38 cellular contexts compared by ENCODE assay signal in the genomic region with DNA sequence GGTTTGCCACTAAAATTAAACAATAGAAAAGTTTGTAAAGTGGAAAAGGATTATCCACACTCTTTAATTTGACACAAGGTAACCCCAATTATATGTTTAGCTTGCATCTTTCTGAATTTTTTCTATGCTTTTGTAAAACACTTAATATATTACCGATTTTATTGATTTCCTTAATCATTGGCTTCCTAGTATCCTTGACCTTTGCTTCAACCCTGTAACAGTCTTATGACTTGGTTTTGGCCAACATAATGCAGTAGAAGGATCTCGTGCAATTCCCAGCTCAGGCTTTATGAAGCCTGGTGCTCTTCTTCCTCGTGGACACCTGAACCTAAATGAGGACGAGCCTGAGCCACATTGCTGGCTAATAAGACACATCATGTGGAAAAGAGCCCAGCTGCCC. TPM values are rescaled to one million over a fixed set of nuclear protein-coding genes. Genes with fewer than 3 reads are reported as not detected.
"Had no signal": no experiment of that assay in that cellular context is flagged by ENCODE, and none has a peak within 500 bp of the region (broad histone marks: within the 10 kb centered on the region; RNA-seq: fewer than 3 reads in every experiment).

No MANE protein-coding gene starts in this region.

- H3K27ac Mint-ChIP-seq: activated B cell treated with CpG ODN at 0.5 μM for 24 hours; activated CD4-positive, alpha-beta memory T cell treated with anti-CD3 and anti-CD28 coated beads for 36 hours; activated CD4-positive, alpha-beta T cell treated with anti-CD3 and anti-CD28 coated beads, Interleukin-2, amount 10 ng/mL, durations not matched to agents 24 days and 14 days; activated CD8-positive, alpha-beta T cell treated with anti-CD3 and anti-CD28 coated beads for 36 hours; activated naive CD4-positive, alpha-beta T cell treated with anti-CD3 and anti-CD28 coated beads, Interleukin-2, amount 10 ng/mL, durations not matched to agents 7 days and 5 days; activated naive CD4-positive, alpha-beta T cell treated with anti-CD3 and anti-CD28 coated beads, Interleukin-2, amount 50 U/mL, for 24 hours; activated naive CD8-positive, alpha-beta T cell; activated naive CD8-positive, alpha-beta T cell treated with anti-CD3 and anti-CD28 coated beads, Interleukin-2, amount 10 ng/mL, durations not matched to agents 7 days and 5 days; activated naive CD8-positive, alpha-beta T cell treated with anti-CD3 and anti-CD28 coated beads, Interleukin-2, amount 50 U/mL, for 24 hours; activated T-helper 2 cell treated with anti-CD3 and anti-CD28 coated beads, Interferon-gamma antibody, Interleukin-2, Interleukin-4, amounts not matched to agents 10 μg/mL and 5 μg/mL and 100 μg/mL, durations not matched to agents 14 hours and 24 hours and 36 hours; brain; T-helper 1 cell treated with Interleukin-12 subunit alpha and Interleukin-12 subunit beta and Interleukin-4 antibody, amounts not matched to agents 30 μg/mL and 1 μg/mL, for 36 hours; T-helper 2 cell treated with Interferon-gamma antibody and Interleukin-4, amounts not matched to agents 5 μg/mL and 100 μg/mL, for 36 hours had no signal

- DNase-seq: activated B cell treated with CpG ODN at 0.5 μM for 24 hours; activated CD4-positive, alpha-beta memory T cell treated with anti-CD3 and anti-CD28 coated beads for 36 hours; activated CD4-positive, alpha-beta T cell treated with anti-CD3 and anti-CD28 coated beads for 4 hours; activated CD4-positive, alpha-beta T cell treated with anti-CD3 and anti-CD28 coated beads, Interleukin-2, amount 10 ng/mL, durations not matched to agents 24 days and 14 days; activated CD4-positive, alpha-beta T cell treated with anti-CD3 and anti-CD28 coated beads, Interleukin-2, amount 50 U/mL, for 1 hour; activated CD4-positive, alpha-beta T cell treated with anti-CD3 and anti-CD28 coated beads, Interleukin-2, amount 50 U/mL, for 4 hours; activated CD4-positive, CD25-positive, alpha-beta regulatory T cell treated with anti-CD3 and anti-CD28 coated beads, Interleukin-2, amount 50 U/mL, for 72 hours; activated CD8-positive, alpha-beta memory T cell treated with anti-CD3 and anti-CD28 coated beads, Interleukin-2, amount 50 U/mL, for 4 hours; activated CD8-positive, alpha-beta T cell treated with anti-CD3 and anti-CD28 coated beads for 36 hours; activated effector memory CD4-positive, alpha-beta T cell treated with Interleukin-2 at 50 U/mL for 16 hours; activated gamma-delta T cell; activated naive CD4-positive, alpha-beta T cell treated with anti-CD3 and anti-CD28 coated beads, Interleukin-2, amount 10 ng/mL, durations not matched to agents 7 days and 5 days; activated naive CD4-positive, alpha-beta T cell treated with Interleukin-2 at 50 U/mL for 16 hours; activated naive CD8-positive, alpha-beta T cell treated with anti-CD3 and anti-CD28 coated beads, Interleukin-2, amount 10 ng/mL, durations not matched to agents 7 days and 5 days; activated naive CD8-positive, alpha-beta T cell treated with anti-CD3 and anti-CD28 coated beads, Interleukin-2, amount 50 U/mL, for 24 hours; activated T-cell treated with anti-CD3 and anti-CD28 coated beads for 4 hours; activated T-cell treated with anti-CD3 and anti-CD28 coated beads, Interleukin-2, amount 50 U/mL, for 1 hour; activated T-cell treated with anti-CD3 and anti-CD28 coated beads, Interleukin-2, amount 50 U/mL, for 4 hours; amygdala; anterior cingulate cortex; cerebellar nuclear complex; T-helper 1 cell; T-helper 2 cell; T-helper 9 cell had no signal

- H3K36me3 Mint-ChIP-seq: activated naive CD4-positive, alpha-beta T cell treated with anti-CD3 and anti-CD28 coated beads, Interleukin-2, amount 10 ng/mL, durations not matched to agents 7 days and 5 days; activated naive CD8-positive, alpha-beta T cell; brain had no signal

- H3K36me3 ChIP-seq: ascending aorta, cardiac muscle cell had no signal

- H3K4me1 ChIP-seq: ascending aorta had no signal

- H3K9me3 Mint-ChIP-seq: activated naive CD4-positive, alpha-beta T cell treated with anti-CD3 and anti-CD28 coated beads, Interleukin-2, amount 50 U/mL, for 24 hours; activated T-helper 2 cell treated with anti-CD3 and anti-CD28 coated beads, Interferon-gamma antibody, Interleukin-2, Interleukin-4, amounts not matched to agents 10 μg/mL and 5 μg/mL and 100 μg/mL, durations not matched to agents 14 hours and 24 hours and 36 hours; central memory CD8-positive, alpha-beta T cell had no signal

- H3K4me3 ChIP-seq: ascending aorta, cardiac muscle cell had no signal

- ATAC-seq: activated CD8-positive, alpha-beta T cell treated with anti-CD3 and anti-CD28 coated beads for 36 hours; activated naive CD8-positive, alpha-beta T cell treated with anti-CD3 and anti-CD28 coated beads, Interleukin-2, amount 50 U/mL, for 24 hours; activated T-cell treated with anti-CD3 and anti-CD28 coated beads, Interleukin-2, amount 50 U/mL, for 4 hours had no signal

- H3K27me3 Mint-ChIP-seq: activated B cell treated with CpG ODN at 0.5 μM for 24 hours; activated CD4-positive, alpha-beta memory T cell treated with anti-CD3 and anti-CD28 coated beads for 36 hours; activated CD8-positive, alpha-beta T cell treated with anti-CD3 and anti-CD28 coated beads for 36 hours; activated naive CD4-positive, alpha-beta T cell treated with anti-CD3 and anti-CD28 coated beads, Interleukin-2, amount 10 ng/mL, durations not matched to agents 7 days and 5 days; activated naive CD4-positive, alpha-beta T cell treated with anti-CD3 and anti-CD28 coated beads, Interleukin-2, amount 50 U/mL, for 24 hours; activated naive CD8-positive, alpha-beta T cell; activated naive CD8-positive, alpha-beta T cell treated with anti-CD3 and anti-CD28 coated beads, Interleukin-2, amount 50 U/mL, for 24 hours; central memory CD8-positive, alpha-beta T cell had no signal

- H3K27me3 ChIP-seq: ascending aorta, cardiac muscle cell had no signal

- H3K4me3 Mint-ChIP-seq: activated B cell treated with CpG ODN at 0.5 μM for 24 hours; activated CD4-positive, alpha-beta memory T cell treated with anti-CD3 and anti-CD28 coated beads for 36 hours; activated CD4-positive, alpha-beta T cell treated with anti-CD3 and anti-CD28 coated beads, Interleukin-2, amount 10 ng/mL, durations not matched to agents 24 days and 14 days; activated CD8-positive, alpha-beta T cell treated with anti-CD3 and anti-CD28 coated beads for 36 hours; activated naive CD4-positive, alpha-beta T cell treated with anti-CD3 and anti-CD28 coated beads, Interleukin-2, amount 10 ng/mL, durations not matched to agents 7 days and 5 days; activated naive CD4-positive, alpha-beta T cell treated with anti-CD3 and anti-CD28 coated beads, Interleukin-2, amount 50 U/mL, for 24 hours; activated naive CD8-positive, alpha-beta T cell; activated naive CD8-positive, alpha-beta T cell treated with anti-CD3 and anti-CD28 coated beads, Interleukin-2, amount 10 ng/mL, durations not matched to agents 7 days and 5 days; activated naive CD8-positive, alpha-beta T cell treated with anti-CD3 and anti-CD28 coated beads, Interleukin-2, amount 50 U/mL, for 24 hours; activated T-cell treated with anti-CD3 and anti-CD28 coated beads, Interleukin-2, amount 50 U/mL, for 4 hours; brain; central memory CD8-positive, alpha-beta T cell; T-helper 1 cell treated with Interleukin-12 subunit alpha and Interleukin-12 subunit beta and Interleukin-4 antibody, amounts not matched to agents 30 μg/mL and 1 μg/mL, for 36 hours; T-helper 2 cell treated with Interferon-gamma antibody and Interleukin-4, amounts not matched to agents 5 μg/mL and 100 μg/mL, for 36 hours had no signal

- H3K4me1 Mint-ChIP-seq: activated B cell treated with CpG ODN at 0.5 μM for 24 hours; activated CD4-positive, alpha-beta T cell treated with anti-CD3 and anti-CD28 coated beads, Interleukin-2, amount 10 ng/mL, durations not matched to agents 24 days and 14 days; activated naive CD8-positive, alpha-beta T cell treated with anti-CD3 and anti-CD28 coated beads, Interleukin-2, amount 50 U/mL, for 24 hours; brain had no signal

- H3K27ac ChIP-seq: ascending aorta, cardiac muscle cell, VCaP had no signal

- FAIRE-seq: bronchial epithelial cell, TTC549 had no signal

RNA-seq across cellular contexts. Expression of a gene that starts 23.6 kb away (rescaled TPM):
- total RNA-seq: cardiac muscle cell had no signal

RNA-seq across cellular contexts. Expression of a gene that starts 31.0 kb away (rescaled TPM):
- total RNA-seq: activated B cell treated with CpG ODN at 0.5 μM for 24 hours; activated CD4-positive, alpha-beta memory T cell treated with anti-CD3 and anti-CD28 coated beads for 36 hours; activated CD4-positive, alpha-beta T cell treated with anti-CD3 and anti-CD28 coated beads, Interleukin-2, amount 10 ng/mL, durations not matched to agents 24 days and 14 days; activated CD8-positive, alpha-beta memory T cell treated with anti-CD3 and anti-CD28 coated beads for 36 hours; activated CD8-positive, alpha-beta T cell treated with anti-CD3 and anti-CD28 coated beads for 36 hours; activated naive CD8-positive, alpha-beta T cell treated with anti-CD3 and anti-CD28 coated beads, Interleukin-2, amount 10 ng/mL, durations not matched to agents 7 days and 5 days; activated T-cell treated with anti-CD3 and anti-CD28 coated beads, Interleukin-2, amount 50 U/mL, for 4 hours; activated T-helper 2 cell treated with anti-CD3 and anti-CD28 coated beads, Interferon-gamma antibody, Interleukin-2, Interleukin-4, amounts not matched to agents 10 μg/mL and 5 μg/mL and 100 μg/mL, durations not matched to agents 14 hours and 24 hours and 36 hours; ascending aorta; bronchial epithelial cell; cardiac muscle cell; chondrocyte had no signal
- polyA plus RNA-seq: cardiac muscle cell had no signal

RNA-seq across cellular contexts. Expression of a gene that starts 43.0 kb away (rescaled TPM):
- total RNA-seq: ascending aorta, cardiac muscle cell, chondrocyte had no signal

RNA-seq across cellular contexts. Expression of a gene that starts 53.1 kb away (rescaled TPM):
- total RNA-seq: cardiac muscle cell, chondrocyte had no signal
- polyA plus RNA-seq: cardiac muscle cell had no signal
